Comparison of ENCODE assay signal across 8 cellular contexts in genomic region chr1:220045356-220046051, GRCh38. TPM values are rescaled to one million over a fixed set of nuclear protein-coding genes. Genes with fewer than 3 reads are reported as not detected.
DNase-seq lines count a peak whose midpoint lies in the region; ATAC-seq and TF ChIP-seq lines count a peak whose summit lies in the region.

No MANE protein-coding gene starts in this region.

- peaks cover 0 to 7% (median 0%) of the 10 kb centered on the region in 4 donors for H3K36me3 ChIP-seq in upper lobe of left lung

- DNase-seq in ACHN (peak; percentile 24), NCI-H69 (lab: John Stamatoyannopoulos, UW) (peak; percentile 62), cardiac fibroblast (ENCODE audit: low read depth in 2 of 2) (peak in 1 of 2 donors; percentile 30), medulla oblongata (ENCODE audit: extremely low spot score) (peak; percentile 58), upper lobe of left lung (no peak), NCI-H524 (lab: John Stamatoyannopoulos, UW) (no peak), mesenteric fat pad (ENCODE audit: low spot score) (no peak)

- no peak for TF ChIP-seq EP300 in upper lobe of left lung (IDR thresholded peaks at IDR 0.05)

- H3K27me3 ChIP-seq in upper lobe of left lung, result no peaks in the 10 kb centered on the region

- no peak for TF ChIP-seq POLR2A in upper lobe of left lung (IDR thresholded peaks at IDR 0.05)

- H3K27ac ChIP-seq in upper lobe of left lung, result peak overlapping the region; percentile 77 to 92 (median 90)

- H3K4me3 ChIP-seq in GM12875 (ENCODE audit: low read depth, low read length) (peak overlapping the region; percentile 83), cardiac fibroblast (replicated peaks in 1 of 2; ENCODE audit: low read depth in 2 of 2, low read length in 2 of 2) (peak overlapping the region; percentile 99 to 100), upper lobe of left lung (peak overlapping the region; percentile 82 to 100 (median 98))

- TF ChIP-seq CTCF in GM12875 (IDR thresholded peaks at IDR 0.05; ENCODE audit: borderline replicate concordance, insufficient read depth, low read depth, low read length) (no peak), cardiac fibroblast (IDR thresholded peaks at IDR 0.05; ENCODE audit: low read depth, low read length) (no peak), upper lobe of left lung (IDR thresholded peaks at IDR 0.05) (no peak)

- in situ Hi-C loops in ACHN (cut with HindIII; ENCODE audit: low pct_ligation_motif_present, low pct_unique_long_range_greater_than_20kb, low sequenced_read_pairs), result no loop called here

- peaks cover 11 to 30% (median 18%) of the 10 kb centered on the region in 4 donors for H3K4me1 ChIP-seq in upper lobe of left lung

- no peak for ATAC-seq in upper lobe of left lung (ENCODE audit: low FRiP score in 2 of 2)

- 23 to 24% methylated on average over 17 of the region's 17 CpGs for WGBS in upper lobe of left lung, 2 donors

- H3K9me3 ChIP-seq in upper lobe of left lung, result no peaks in the 10 kb centered on the region

RNA-seq across cellular contexts. Expression of gene EPRS1, which starts 0.8 kb away (rescaled TPM):
- 10 to 100 TPM; 21.0 to 77.2 (median 45.6) TPM for total RNA-seq in upper lobe of left lung
- 108 TPM for total RNA-seq in mesenteric fat pad

RNA-seq across cellular contexts. Expression of gene BPNT1, which starts 44.1 kb away (rescaled TPM):
- 10 to 100 TPM; 14.7 to 23.9 (median 21.7) TPM for total RNA-seq in upper lobe of left lung
- total RNA-seq in mesenteric fat pad, result 22.1 TPM

RNA-seq across cellular contexts. Expression of gene IARS2, which starts 48.4 kb away (rescaled TPM):
- 10 to 100 TPM; 17.8 to 66.7 (median 48.8) TPM for total RNA-seq in upper lobe of left lung
- 78.5 TPM for total RNA-seq in mesenteric fat pad

Comparison
In these comparisons a context has a peak if more than half of its experiments do, and no peak if none do; other contexts are left out.
1. DNase-seq: peak in ACHN (single experiment), NCI-H69 (single experiment) and medulla oblongata (single experiment); none in upper lobe of left lung (0 of 2), NCI-H524 (0 of 2) and mesenteric fat pad (single experiment).
2. Peak in every context shown above with its lines, with median percentiles within 50 percentile points of each other: H3K4me3 ChIP-seq.